Comparison of ENCODE assay signal across 8 cellular contexts in genomic region chr1:8814870-8815269, GRCh38. TPM values are rescaled to one million over a fixed set of nuclear protein-coding genes. Genes with fewer than 3 reads are reported as not detected.
A peak's percentile ranks its signal among the peaks of the same experiment; 100 is the strongest.
DNase-seq lines count a peak whose midpoint lies in the region; ATAC-seq and TF ChIP-seq lines count a peak whose summit lies in the region.

No MANE protein-coding gene starts in this region.

- H4K91ac ChIP-seq in neuronal stem cell (ENCODE audit: low read depth, low read length, poor library complexity) = no peak overlapping the region

- no peak overlapping the region for H2BK120ac ChIP-seq in neuronal stem cell (ENCODE audit: low read depth, low read length)

- H3K23ac ChIP-seq in neuronal stem cell (ENCODE audit: low read depth, low read length, poor library complexity) = no peak overlapping the region

- WGBS in ectodermal cell, 2 experiments = 38 to 45% methylated on average over 5 of the region's 5 CpGs
- WGBS in neuronal stem cell (ENCODE audit: extremely low coverage in 2 of 2, insufficient read length in 2 of 2, insufficient replicate concordance in 1 of 2), 2 donors = no CpG with 5 or more reads among the region's 5 CpGs

- H3K36me3 ChIP-seq in DND-41 (ENCODE audit: insufficient read depth, low read length) (no peaks in the 10 kb centered on the region; the same call in 1 of the 2 replicates), MM.1S (replicated peaks; ENCODE audit: insufficient read depth, low read length) (no peaks in the 10 kb centered on the region), ectodermal cell (ENCODE audit: control insufficient read depth, insufficient read depth, low read length) (no peaks in the 10 kb centered on the region), neuronal stem cell (replicated peaks in 1 of 2; ENCODE audit: control insufficient read depth in 2 of 2, insufficient read depth in 2 of 2, low read length in 2 of 2) (no peaks in the 10 kb centered on the region)

- H2BK5ac ChIP-seq in neuronal stem cell (ENCODE audit: low read length) = no peak overlapping the region

- no peak for DNase-seq in DND-41
- no peak for DNase-seq in MM.1S
- peak; percentile 24 for DNase-seq in neuronal stem cell (ENCODE audit: low spot score)
- no peak for DNase-seq in NCI-H2029 (lab: John Stamatoyannopoulos, UW)
- no peak for DNase-seq in foreskin fibroblast

- H3K4me2 ChIP-seq in DND-41 (ENCODE audit: insufficient read depth, low read length) (peak overlapping the region; percentile 90), MM.1S (ENCODE audit: low read depth, low read length) (no peak overlapping the region), neuronal stem cell (ENCODE audit: insufficient read depth, low read length, poor library complexity, severe bottlenecking) (no peak overlapping the region)

- H4K8ac ChIP-seq in neuronal stem cell (ENCODE audit: low read depth, low read length) = no peak overlapping the region

- no peaks in the 10 kb centered on the region for H3K9me2 ChIP-seq in MM.1S (replicated peaks; ENCODE audit: insufficient read depth, low read length)

- H3K18ac ChIP-seq in neuronal stem cell (ENCODE audit: low read length) = no peak overlapping the region

- H3K4me1 ChIP-seq in DND-41 (ENCODE audit: insufficient read depth, low read length) (peaks cover 37% of the 10 kb centered on the region), MM.1S (ENCODE audit: low read length) (peaks cover 23% of the 10 kb centered on the region), ectodermal cell (ENCODE audit: control insufficient read depth, insufficient read depth, low read length) (peaks cover 3% of the 10 kb centered on the region), neuronal stem cell (ENCODE audit: control insufficient read depth in 2 of 2, insufficient read depth in 1 of 2, low read depth in 1 of 2, low read length in 2 of 2) (peaks cover 1 to 14% of the 10 kb centered on the region in 2 donors)

- H2AK5ac ChIP-seq in neuronal stem cell (ENCODE audit: low read depth, low read length) = no peak overlapping the region

- peaks cover 5% of the 10 kb centered on the region for H3K79me1 ChIP-seq in neuronal stem cell (ENCODE audit: low read depth, low read length)

- H3K9me3 ChIP-seq in DND-41 (ENCODE audit: insufficient read depth, low read length, severe bottlenecking) = no peaks in the 10 kb centered on the region
- H3K9me3 ChIP-seq in MM.1S (replicated peaks; ENCODE audit: insufficient read depth, low read length) = no peaks in the 10 kb centered on the region
- no peaks in the 10 kb centered on the region for H3K9me3 ChIP-seq in ectodermal cell (ENCODE audit: control insufficient read depth, low read length)
- H3K9me3 ChIP-seq in neuronal stem cell (replicated peaks in 1 of 2; ENCODE audit: control insufficient read depth in 2 of 2, insufficient read depth in 1 of 2, low read depth in 1 of 2, low read length in 2 of 2) = no peaks in the 10 kb centered on the region

- H4K20me1 ChIP-seq in DND-41 (ENCODE audit: insufficient read depth, low read length) (peaks cover 25% of the 10 kb centered on the region; the same call in 1 of the 2 replicates), MM.1S (ENCODE audit: insufficient read depth, low read length) (no peaks in the 10 kb centered on the region)

- H3K79me2 ChIP-seq in DND-41 (ENCODE audit: insufficient read depth, low read length) (peaks cover 75% of the 10 kb centered on the region), MM.1S (ENCODE audit: low read length) (peaks cover 50% of the 10 kb centered on the region)

- no peak overlapping the region for H2BK15ac ChIP-seq in neuronal stem cell (ENCODE audit: low read length)

- H3K9ac ChIP-seq in DND-41 (ENCODE audit: low read depth, low read length) (no peak overlapping the region), MM.1S (ENCODE audit: low read length) (no peak overlapping the region), neuronal stem cell (ENCODE audit: low read depth, low read length, poor library complexity) (no peak overlapping the region)

- H2BK12ac ChIP-seq in neuronal stem cell (ENCODE audit: low read length) = no peak overlapping the region

- no peak overlapping the region for H3K14ac ChIP-seq in neuronal stem cell (ENCODE audit: low read length)

- H3K4ac ChIP-seq in neuronal stem cell (ENCODE audit: low read length) = no peak overlapping the region

- TF ChIP-seq CTCF in DND-41 (IDR thresholded peaks at IDR 0.05; ENCODE audit: borderline replicate concordance, extremely low read depth, low read length, poor library complexity, severe bottlenecking) = peak; percentile 32
- TF ChIP-seq CTCF in MM.1S (IDR thresholded peaks at IDR 0.05; ENCODE audit: low read length) = 0 out of 2 replicates have a peak, but pooled peaks have one; percentile 4
- no peak for TF ChIP-seq CTCF in foreskin fibroblast (IDR thresholded peaks at IDR 0.05; ENCODE audit: low read depth, low read length)

- H3K27me3 ChIP-seq in DND-41 (ENCODE audit: insufficient read depth, low read length, poor library complexity) = no peaks in the 10 kb centered on the region
- H3K27me3 ChIP-seq in MM.1S (replicated peaks; ENCODE audit: insufficient read depth, low read length) = no peaks in the 10 kb centered on the region
- H3K27me3 ChIP-seq in ectodermal cell (ENCODE audit: control insufficient read depth, insufficient read depth, low read length, poor library complexity, severe bottlenecking) = no peaks in the 10 kb centered on the region
- H3K27me3 ChIP-seq in neuronal stem cell (ENCODE audit: control insufficient read depth in 3 of 3, insufficient read depth in 3 of 3, low read depth in 1 of 3, low read length in 3 of 3) = no peaks in the 10 kb centered on the region

- peaks cover 21% of the 10 kb centered on the region for H3F3A ChIP-seq in MM.1S (ENCODE audit: insufficient read depth, low read length)

- H2AFZ ChIP-seq in DND-41 (ENCODE audit: low read depth, low read length) (no peak overlapping the region), MM.1S (ENCODE audit: low read length) (no peak overlapping the region), neuronal stem cell (ENCODE audit: low read length) (no peak overlapping the region)

- H3K4me3 ChIP-seq in DND-41 (ENCODE audit: low read depth in 1 of 2, low read length in 2 of 2) = no peak overlapping the region; a peak in 1 of 4 replicates
- H3K4me3 ChIP-seq in MM.1S (ENCODE audit: low read length) = no peak overlapping the region
- H3K4me3 ChIP-seq in ectodermal cell (ENCODE audit: insufficient read depth, low read depth, low read length) = peak overlapping the region; percentile 8
- peak overlapping the region in 1 of 2 donors; percentile 81 for H3K4me3 ChIP-seq in neuronal stem cell (ENCODE audit: low read length in 2 of 2)
- H3K4me3 ChIP-seq in foreskin fibroblast (ENCODE audit: low read depth in 1 of 2, low read length in 2 of 2) = no peak overlapping the region

- H3K27ac ChIP-seq in DND-41 (ENCODE audit: low read length) (no peak overlapping the region), MM.1S (ENCODE audit: low read length) (no peak overlapping the region), ectodermal cell (ENCODE audit: insufficient read depth, low read depth, low read length, poor library complexity, severe bottlenecking) (no peak overlapping the region), neuronal stem cell (replicated peaks; ENCODE audit: low read length) (no peak overlapping the region)

- ATAC-seq in DND-41 (ENCODE audit: insufficient read depth, low read depth) (no peak), GM21737 (IDR thresholded peaks at IDR 0.05; ENCODE audit: unreplicated experiment) (no peak), HG03439 (IDR thresholded peaks at IDR 0.05; ENCODE audit: unreplicated experiment) (no peak)

RNA-seq across cellular contexts. Expression of gene RERE, which starts 2.6 kb away (rescaled TPM):
- 107 TPM for polyA plus RNA-seq in ectodermal cell (2013, experiment 1 of 4)
- 97.5 TPM for polyA plus RNA-seq in ectodermal cell (2013, experiment 2 of 4)
- polyA plus RNA-seq in ectodermal cell (2013, experiment 3 of 4) = 72.7 TPM
- 84.5 TPM for polyA plus RNA-seq in ectodermal cell (2013, experiment 4 of 4)
- 36.6 TPM for polyA plus RNA-seq in neuronal stem cell (2013, experiment 1 of 2)
- polyA plus RNA-seq in neuronal stem cell (2013, experiment 2 of 2) = 38.4 TPM
